ENCODE assay signal across 24 cellular contexts in genomic region chr6:75041381-75041780, GRCh38.
A peak's percentile ranks its signal among the peaks of the same experiment; 100 is the strongest.
DNase-seq lines count a peak whose midpoint lies in the region; ATAC-seq and TF ChIP-seq lines count a peak whose summit lies in the region.
"Had no signal": no experiment of that assay in that cellular context is flagged by ENCODE, and none has a peak within 500 bp of the region (broad histone marks: within the 10 kb centered on the region; RNA-seq: fewer than 3 reads in every experiment).

No MANE protein-coding gene starts in this region.

- H3K27me3 Mint-ChIP-seq in GM23338 (ENCODE audit: insufficient read depth, low read depth, poor library complexity) (no peaks in the 10 kb centered on the region), nephron (ENCODE audit: low read depth) (no peaks in the 10 kb centered on the region)
- no peaks in the 10 kb centered on the region for H3K27me3 Mint-ChIP-seq in activated CD8-positive, alpha-beta T cell treated with anti-CD3 and anti-CD28 coated beads, Interleukin-2, amount 10 ng/mL, durations not matched to agents 7 days and 5 days (ENCODE audit: low read depth)
- H3K27me3 Mint-ChIP-seq: CD4-positive, alpha-beta memory T cell; CD4-positive, CD25-positive, alpha-beta regulatory T cell; CD8-positive, alpha-beta memory T cell had no signal

- no peak for ATAC-seq in GM23338
- ATAC-seq in sciatic nerve, result no peak
- no peak for ATAC-seq in activated CD8-positive, alpha-beta T cell treated with anti-CD3 and anti-CD28 coated beads, Interleukin-2, amount 10 ng/mL, durations not matched to agents 7 days and 5 days
- ATAC-seq: GM12878 had no signal

- H3K4me2 ChIP-seq in GM23338, result no peak overlapping the region
- H3K4me2 ChIP-seq: BLaER1 had no signal

- H3K9me2 ChIP-seq in GM23338 (ENCODE audit: insufficient read depth), result no peaks in the 10 kb centered on the region

- TF ChIP-seq CTCF in GM23338 (conservative IDR thresholded peaks at IDR 0.05; ENCODE audit: low read depth in 2 of 2) (no peak), astrocyte of the cerebellum (IDR thresholded peaks at IDR 0.05; ENCODE audit: low read depth, low read length, missing control alignments) (no peak), nephron (IDR thresholded peaks at IDR 0.05; ENCODE audit: unreplicated experiment in 3 of 3) (no peak)

- no peaks in the 10 kb centered on the region for H4K20me1 ChIP-seq in GM23338 (replicated peaks; ENCODE audit: insufficient read depth)
- H4K20me1 ChIP-seq: BLaER1 had no signal

- POLR2A ChIA-PET in activated CD8-positive, alpha-beta T cell treated with anti-CD3 and anti-CD28 coated beads, Interleukin-2, amount 10 ng/mL, durations not matched to agents 7 days and 5 days (lab: Charles Lee), result no interaction called here

- in situ Hi-C loops in astrocyte of the cerebellum (cut with HindIII; ENCODE audit: low sequenced_read_pairs), result no loop called here

- H3K4me3 Mint-ChIP-seq in GM23338, result no peak overlapping the region
- H3K4me3 Mint-ChIP-seq in nephron, result no peak overlapping the region
- no peak overlapping the region for H3K4me3 Mint-ChIP-seq in activated CD8-positive, alpha-beta T cell treated with anti-CD3 and anti-CD28 coated beads, Interleukin-2, amount 10 ng/mL, durations not matched to agents 7 days and 5 days
- H3K4me3 Mint-ChIP-seq: CD14-positive monocyte; CD4-positive, alpha-beta memory T cell; CD4-positive, CD25-positive, alpha-beta regulatory T cell; CD8-positive, alpha-beta memory T cell had no signal

- no peak overlapping the region for H3K27ac ChIP-seq in GM23338 (ENCODE audit: low read depth)
- H3K27ac ChIP-seq: BLaER1 had no signal

- no peaks in the 10 kb centered on the region; the same call in 2 of the 3 replicates for H3K36me3 Mint-ChIP-seq in GM23338 (ENCODE audit: low read depth)
- no peaks in the 10 kb centered on the region for H3K36me3 Mint-ChIP-seq in nephron (ENCODE audit: low read depth)
- H3K36me3 Mint-ChIP-seq in activated CD8-positive, alpha-beta T cell treated with anti-CD3 and anti-CD28 coated beads, Interleukin-2, amount 10 ng/mL, durations not matched to agents 7 days and 5 days (ENCODE audit: low read depth), result no peaks in the 10 kb centered on the region
- H3K36me3 Mint-ChIP-seq: CD14-positive monocyte; CD4-positive, alpha-beta memory T cell; CD4-positive, CD25-positive, alpha-beta regulatory T cell; CD8-positive, alpha-beta memory T cell had no signal

- CTCF ChIA-PET in activated CD8-positive, alpha-beta T cell treated with anti-CD3 and anti-CD28 coated beads, Interleukin-2, amount 10 ng/mL, durations not matched to agents 7 days and 5 days (lab: Charles Lee), result no interaction called here

- H3K9me3 Mint-ChIP-seq in GM23338 (peaks cover 38% of the 10 kb centered on the region), nephron (peaks cover 31% of the 10 kb centered on the region)
- peaks cover 6% of the 10 kb centered on the region for H3K9me3 Mint-ChIP-seq in activated CD8-positive, alpha-beta T cell treated with anti-CD3 and anti-CD28 coated beads, Interleukin-2, amount 10 ng/mL, durations not matched to agents 7 days and 5 days (ENCODE audit: insufficient read depth)

- no peaks in the 10 kb centered on the region for H3K27me3 ChIP-seq in GM23338 (ENCODE audit: insufficient read depth)
- H3K27me3 ChIP-seq: BE2C, BLaER1 had no signal

- no peaks in the 10 kb centered on the region for H3K4me1 Mint-ChIP-seq in GM23338
- peaks cover 5% of the 10 kb centered on the region for H3K4me1 Mint-ChIP-seq in nephron
- H3K4me1 Mint-ChIP-seq in activated CD8-positive, alpha-beta T cell treated with anti-CD3 and anti-CD28 coated beads, Interleukin-2, amount 10 ng/mL, durations not matched to agents 7 days and 5 days (ENCODE audit: low read depth), result no peaks in the 10 kb centered on the region
- H3K4me1 Mint-ChIP-seq: CD14-positive monocyte; CD4-positive, alpha-beta memory T cell; CD4-positive, CD25-positive, alpha-beta regulatory T cell; CD8-positive, alpha-beta memory T cell had no signal

- no peak for DNase-seq in GM23338 (ENCODE audit: low spot score)
- peak; percentile 74 for DNase-seq in astrocyte of the cerebellum (ENCODE audit: low read depth)
- no peak for DNase-seq in sciatic nerve (ENCODE audit: low spot score)
- DNase-seq in activated CD8-positive, alpha-beta T cell treated with anti-CD3 and anti-CD28 coated beads, Interleukin-2, amount 10 ng/mL, durations not matched to agents 7 days and 5 days, result no peak
- DNase-seq in NCI-H774 (lab: John Stamatoyannopoulos, UW), result no peak
- DNase-seq: 8988T; ACHN; BE2C; C1 segment of cervical spinal cord; CD4-positive, alpha-beta memory T cell; CD4-positive, CD25-positive, alpha-beta regulatory T cell; CD8-positive, alpha-beta memory T cell; COR-L47; DMS 273 treated with DMSO at 0.1 percent for 48 hours; DMS153; DMS53; DMS79; DND-41; EL; GDM1 had no signal

- H3K4me3 ChIP-seq in GM23338 (no peak overlapping the region), astrocyte of the cerebellum (ENCODE audit: low read depth, low read length) (no peak overlapping the region)
- H3K4me3 ChIP-seq: BLaER1, GM12878 had no signal

- no peaks in the 10 kb centered on the region for H3K4me1 ChIP-seq in GM23338 (ENCODE audit: insufficient read depth)
- H3K4me1 ChIP-seq: BE2C, BLaER1 had no signal

- H2AFZ ChIP-seq in GM23338, result peak overlapping the region; percentile 23; the same call in 1 of the 2 replicates

- H3K79me2 ChIP-seq in GM23338 (replicated peaks; ENCODE audit: insufficient read depth), result no peaks in the 10 kb centered on the region

- H3K27ac Mint-ChIP-seq in GM23338 (no peak overlapping the region), nephron (peak overlapping the region in 2 of 3 experiments; percentile 48)
- no peak overlapping the region for H3K27ac Mint-ChIP-seq in activated CD8-positive, alpha-beta T cell treated with anti-CD3 and anti-CD28 coated beads, Interleukin-2, amount 10 ng/mL, durations not matched to agents 7 days and 5 days
- H3K27ac Mint-ChIP-seq: CD14-positive monocyte; CD4-positive, alpha-beta memory T cell; CD4-positive, CD25-positive, alpha-beta regulatory T cell; CD8-positive, alpha-beta memory T cell had no signal

- intact Hi-C loops in sciatic nerve (cut with DNase I), result no loop called here

- H3F3A ChIP-seq in GM23338 (replicated peaks; ENCODE audit: low read depth), result no peaks in the 10 kb centered on the region

- no peaks in the 10 kb centered on the region for H3K36me3 ChIP-seq in GM23338 (ENCODE audit: insufficient read depth)
- H3K36me3 ChIP-seq: BE2C, BLaER1 had no signal

TF ChIP-seq in GM23338, 12 proteins besides CTCF, POLR2A, EP300 and RAD21 (continues in another document):
- no peak for TF ChIP-seq ETS1 (IDR thresholded peaks at IDR 0.05)
- TF ChIP-seq ZNF114 (CRISPR knock-in tag; IDR thresholded peaks at IDR 0.05), result no peak
- no peak for TF ChIP-seq ZNF331 (CRISPR knock-in tag; IDR thresholded peaks at IDR 0.05; ENCODE audit: low read depth)
- TF ChIP-seq STAT1 (IDR thresholded peaks at IDR 0.05; ENCODE audit: unreplicated experiment), result no peak
- TF ChIP-seq EZH2 (IDR thresholded peaks at IDR 0.05; ENCODE audit: low read depth, unreplicated experiment), result no peak
- no peak for TF ChIP-seq NANOG (IDR thresholded peaks at IDR 0.05; ENCODE audit: borderline replicate concordance)
- TF ChIP-seq POLR2AphosphoS5 (IDR thresholded peaks at IDR 0.05; ENCODE audit: low read depth), result no peak

Comparison
In these comparisons a context has a peak if more than half of its experiments do, and no peak if none do; other contexts are left out.
1. H3K27ac Mint-ChIP-seq: peak in nephron (2 of 3); none in GM23338 (single experiment) and activated CD8-positive, alpha-beta T cell treated with anti-CD3 and anti-CD28 coated beads, Interleukin-2, amount 10 ng/mL, durations not matched to agents 7 days and 5 days (single experiment).